9 cellular contexts compared by ENCODE assay signal in genomic region chr4:8191136-8191747, GRCh38. TPM values are rescaled to one million over a fixed set of nuclear protein-coding genes. Genes with fewer than 3 reads are reported as not detected.
A peak's percentile ranks its signal among the peaks of the same experiment; 100 is the strongest.
DNase-seq lines count a peak whose midpoint lies in the region; ATAC-seq, FAIRE-seq and TF ChIP-seq lines count a peak whose summit lies in the region.
"Had no signal": no experiment of that assay in that cellular context is flagged by ENCODE, and none has a peak within 500 bp of the region (broad histone marks: within the 10 kb centered on the region; RNA-seq: fewer than 3 reads in every experiment).

No MANE protein-coding gene starts in this region.

- TF ChIP-seq CTCF in H1 (IDR thresholded peaks at IDR 0.05; ENCODE audit: control extremely low read depth in 1 of 3, insufficient read depth in 1 of 3, low read depth in 1 of 3, low read length in 3 of 3) (no peak), prostate gland (IDR thresholded peaks at IDR 0.05) (no peak)

- 92% methylated on average over 23 of the region's 23 CpGs; no CpG with 5 or more reads in 1 of the 2 experiments for whole genome bisulfite sequencing in H1 (ENCODE audit: extremely low coverage in 1 of 2, insufficient coverage in 1 of 2, insufficient read length in 1 of 2, insufficient replicate concordance in 2 of 2, low coverage in 1 of 2, low lambda C conversion rate in 2 of 2, missing lambda C conversion rate in 1 of 2), 2 experiments
- WGBS in prostate gland = 74% methylated on average over 23 of the region's 23 CpGs

- H2AK5ac ChIP-seq in H1 (ENCODE audit: low read depth, low read length) = no peak overlapping the region

- H2BK120ac ChIP-seq in H1 (replicated peaks; ENCODE audit: low read depth, low read length) = no peak overlapping the region

- DNase-seq in NCI-H460 (ENCODE audit: extremely low read depth, low read depth) (peak; percentile 51), H1 (ENCODE audit: low read depth in 1 of 2, low spot score in 2 of 2) (no peak), prostate gland (ENCODE audit: low spot score) (no peak), NCI-H774 (lab: John Stamatoyannopoulos, UW) (no peak)
- no peak for DNase-seq in activated CD4-positive, CD25-positive, alpha-beta regulatory T cell treated with anti-CD3 and anti-CD28 coated beads, Interleukin-2, amount 50 U/mL, for 72 hours
- no peak for DNase-seq in effector memory CD4-positive, alpha-beta T cell

- H4K20me1 ChIP-seq in H1 (replicated peaks in 1 of 2; ENCODE audit: control insufficient read depth in 1 of 2, insufficient read depth in 2 of 2, low read length in 2 of 2) = no peaks in the 10 kb centered on the region

- TF ChIP-seq RAD21 in H1 (IDR thresholded peaks at IDR 0.05 in 1 of 2, conservative IDR thresholded peaks at IDR 0.05 in 1 of 2; ENCODE audit: low read depth in 2 of 2, low read length in 2 of 2) = no peak

- ATAC-seq in GM21447 (IDR thresholded peaks at IDR 0.05; ENCODE audit: unreplicated experiment) = peak; percentile 66

- POLR2A ChIA-PET in H1 (lab: Charles Lee; ENCODE audit: partially characterized antibody) = no interaction called here

- H2AFZ ChIP-seq in H1 (ENCODE audit: low read length) = no peak overlapping the region; the same call in 1 of the 2 replicates

- H3K4me1 ChIP-seq in H1 (replicated peaks in 1 of 4; ENCODE audit: control insufficient read depth in 3 of 4, insufficient read depth in 4 of 4, low read length in 3 of 4) (peaks cover 0 to 6% (median 3%) of the 10 kb centered on the region in 4 experiments; a peak in 3 of 7 replicates), muscle layer of duodenum (ENCODE audit: control insufficient read depth in 1 of 2, insufficient read depth in 2 of 2, low read length in 2 of 2) (peaks cover 0 to 5% of the 10 kb centered on the region in 2 donors), prostate gland (replicated peaks) (peaks cover 9% of the 10 kb centered on the region)
- H3K4me1 ChIP-seq in effector memory CD4-positive, alpha-beta T cell (ENCODE audit: control insufficient read depth, insufficient read depth, low read length, poor library complexity, severe bottlenecking) = no peaks in the 10 kb centered on the region

- H2BK20ac ChIP-seq in H1 (ENCODE audit: low read length) = no peak overlapping the region

- H3K9ac ChIP-seq in H1 (replicated peaks in 1 of 4; ENCODE audit: extremely low read depth in 1 of 4, low read depth in 3 of 4, low read length in 3 of 4) = no peak overlapping the region

- intact Hi-C loops in prostate gland (cut with DNase I) = no loop called here

- no peak overlapping the region for H2BK5ac ChIP-seq in H1 (ENCODE audit: low read depth, low read length)

- no peak overlapping the region for H3K56ac ChIP-seq in H1 (replicated peaks; ENCODE audit: insufficient read length, low read depth, low read length)

- no peak overlapping the region for H4K5ac ChIP-seq in H1 (ENCODE audit: insufficient read length, low read depth, low read length)

- no peak overlapping the region for H3K23ac ChIP-seq in H1 (ENCODE audit: insufficient read length)

- H3K79me2 ChIP-seq in H1 (ENCODE audit: control insufficient read depth in 1 of 2, insufficient read depth in 2 of 2, low read length in 2 of 2) = no peaks in the 10 kb centered on the region

- no peaks in the 10 kb centered on the region for H3K79me1 ChIP-seq in H1 (ENCODE audit: low read depth, low read length)

- H4K8ac ChIP-seq in H1 (ENCODE audit: extremely low read depth, insufficient read depth, low read length) = peak overlapping the region; percentile 76

- H3K4me3 ChIP-seq in H1 (ENCODE audit: extremely low read depth in 1 of 4, insufficient read depth in 2 of 4, low read depth in 3 of 4, low read length in 4 of 4) (no peak overlapping the region), muscle layer of duodenum (ENCODE audit: low read depth in 1 of 2, low read length in 2 of 2) (no peak overlapping the region), prostate gland (no peak overlapping the region)
- no peak overlapping the region for H3K4me3 ChIP-seq in effector memory CD4-positive, alpha-beta T cell (ENCODE audit: insufficient read depth, low read depth, low read length, poor library complexity, severe bottlenecking)

- no peak overlapping the region for H2BK12ac ChIP-seq in H1 (ENCODE audit: low read depth, low read length)

- no peaks in the 10 kb centered on the region for H3K9me3 ChIP-seq in H1 (ENCODE audit: insufficient read depth in 2 of 2, low read depth in 1 of 2, low read length in 1 of 2)
- no peaks in the 10 kb centered on the region for H3K9me3 ChIP-seq in muscle layer of duodenum (ENCODE audit: control insufficient read depth in 1 of 2, low read length in 2 of 2)
- no peaks in the 10 kb centered on the region for H3K9me3 ChIP-seq in effector memory CD4-positive, alpha-beta T cell (ENCODE audit: control insufficient read depth, low read length)
- H3K9me3 ChIP-seq in prostate gland = no peaks in the 10 kb centered on the region
- H3K9me3 ChIP-seq: neutrophil had no signal

- no peak overlapping the region for H3K4me2 ChIP-seq in H1 (ENCODE audit: insufficient read depth in 1 of 2, low read depth in 2 of 2, low read length in 2 of 2)

- TF ChIP-seq EP300 in H1 (IDR thresholded peaks at IDR 0.05; ENCODE audit: borderline replicate concordance in 1 of 2, low read depth in 2 of 2, low read length in 2 of 2) = no peak

- H3K23me2 ChIP-seq in H1 (ENCODE audit: low read depth, low read length) = no peaks in the 10 kb centered on the region

- no peak overlapping the region for H3K18ac ChIP-seq in H1 (ENCODE audit: extremely low read depth, low read length)

- no peak overlapping the region for H3K27ac ChIP-seq in H1 (ENCODE audit: low read depth, low read length)
- H3K27ac ChIP-seq in muscle layer of duodenum (ENCODE audit: low read length) = peak overlapping the region; percentile 63
- no peak overlapping the region for H3K27ac ChIP-seq in effector memory CD4-positive, alpha-beta T cell (ENCODE audit: insufficient read depth, low read length, poor library complexity, severe bottlenecking)
- peak overlapping the region in 1 of 2 donors; percentile 17 for H3K27ac ChIP-seq in prostate gland
- H3K27ac ChIP-seq: neutrophil had no signal

- CTCF ChIA-PET in H1 (lab: Charles Lee; ENCODE audit: partially characterized antibody) = interaction anchor here (0.8 to 2.9 kb wide), 9 partner anchors 8 to 220 kb away, joined by 3 to 13 read pairs (median 4); partner anchors contain the start of gene SH3TC1

- no peak overlapping the region for H3K14ac ChIP-seq in H1 (ENCODE audit: insufficient read length)

- FAIRE-seq in H1 (lab: Jason Lieb, UNC) = no peak

- H2BK15ac ChIP-seq in H1 (ENCODE audit: low read length) = no peak overlapping the region

- TF ChIP-seq POLR2A in H1 (IDR thresholded peaks at IDR 0.05; ENCODE audit: control extremely low read depth in 1 of 2, low read depth in 2 of 2, low read length in 2 of 2) = no peak
- no peak for TF ChIP-seq POLR2A in prostate gland (IDR thresholded peaks at IDR 0.05)

- no peak overlapping the region for H4K91ac ChIP-seq in H1 (replicated peaks; ENCODE audit: insufficient read length, low read length)

- H3K4ac ChIP-seq in H1 (replicated peaks; ENCODE audit: insufficient read length, low read depth, low read length) = no peak overlapping the region

- no peaks in the 10 kb centered on the region for H3K27me3 ChIP-seq in H1 (replicated peaks in 1 of 4; ENCODE audit: control insufficient read depth in 3 of 4, extremely low read depth in 1 of 4, insufficient read depth in 3 of 4, low read length in 3 of 4)
- H3K27me3 ChIP-seq in muscle layer of duodenum (ENCODE audit: low read depth, low read length) = no peaks in the 10 kb centered on the region
- no peaks in the 10 kb centered on the region for H3K27me3 ChIP-seq in effector memory CD4-positive, alpha-beta T cell (replicated peaks; ENCODE audit: control insufficient read depth, insufficient read depth, low read length, poor library complexity, severe bottlenecking)
- H3K27me3 ChIP-seq in prostate gland (replicated peaks; ENCODE audit: insufficient read depth) = no peaks in the 10 kb centered on the region

- H3K36me3 ChIP-seq in H1 (ENCODE audit: control insufficient read depth in 2 of 4, insufficient read depth in 4 of 4, low read length in 3 of 4) (no peaks in the 10 kb centered on the region), muscle layer of duodenum (ENCODE audit: control insufficient read depth in 1 of 2, insufficient read depth in 2 of 2, low read length in 2 of 2) (no peaks in the 10 kb centered on the region), prostate gland (no peaks in the 10 kb centered on the region)
- no peaks in the 10 kb centered on the region for H3K36me3 ChIP-seq in effector memory CD4-positive, alpha-beta T cell (ENCODE audit: control insufficient read depth, insufficient read depth, low read length)
- H3K36me3 ChIP-seq: neutrophil had no signal

TF ChIP-seq in H1, 55 proteins besides CTCF, POLR2A, EP300 and RAD21:
- TF ChIP-seq JUND (IDR thresholded peaks at IDR 0.05; ENCODE audit: low read length) (0 out of 2 replicates have a peak, but pooled peaks have one; percentile 16), SRF (IDR thresholded peaks at IDR 0.05; ENCODE audit: low read depth, low read length) (no peak)

RNA-seq across cellular contexts. Expression of gene SH3TC1, which starts 7.8 kb away (rescaled TPM):
- total RNA-seq in NCI-H460 (2014; rRNA removed; shearing (Covaris generic)) = 2.9 and 8.9 TPM in 2 replicates
- 2.5 and 9.7 TPM in 2 replicates for polyA plus RNA-seq in NCI-H460 (2014; cell fraction: nucleus; rRNA removed)
- total RNA-seq in H1 (2021; fragmentation: NEBNext Ultra II Directional; extraction: Animal tissue kit (Norgen Biotek cat#: 25700)) = 0.29 TPM in 1 of 2 replicates, not detected in the other
- 0.13 and 0.15 TPM in 2 replicates for polyA plus RNA-seq in H1 (2011; rRNA removed)
- polyA plus RNA-seq in H1 (2011; cell fraction: cytosol; rRNA removed) = 0.14 TPM
- 0.29 TPM for polyA plus RNA-seq in H1 (2011; cell fraction: nucleus; rRNA removed)
- polyA plus RNA-seq in H1 (2012, experiment 1 of 2) = 0.08 to 0.36 TPM (median 0.14 TPM) in 4 replicates
- polyA plus RNA-seq in H1 (2012, experiment 2 of 2) = 0.22 TPM
- 0.16 TPM for polyA plus RNA-seq in H1 (2013, experiment 1 of 2)
- polyA plus RNA-seq in H1 (2013, experiment 2 of 2) = 0.07 TPM
- 0.13 and 0.71 TPM in 2 replicates for polyA minus RNA-seq in H1 (2011; rRNA and poly(A)+ RNA removed)
- polyA minus RNA-seq in H1 (2011; cell fraction: cytosol; rRNA and poly(A)+ RNA removed) = not detected
- polyA minus RNA-seq in H1 (2011; cell fraction: nucleus; rRNA and poly(A)+ RNA removed) = 0.30 TPM
- 10 to 100 TPM; 22.4 to 37.5 TPM for total RNA-seq in prostate gland

RNA-seq across cellular contexts. Expression of gene ABLIM2, which starts 32.6 kb away (rescaled TPM):
- 2.3 and 3.6 TPM in 2 replicates for total RNA-seq in NCI-H460 (2014; rRNA removed; shearing (Covaris generic))
- 1.2 and 1.3 TPM in 2 replicates for polyA plus RNA-seq in NCI-H460 (2014; cell fraction: nucleus; rRNA removed)
- total RNA-seq in H1 (2021; fragmentation: NEBNext Ultra II Directional; extraction: Animal tissue kit (Norgen Biotek cat#: 25700)) = 2.8 and 3.0 TPM in 2 replicates
- 3.0 TPM in 2 replicates for polyA plus RNA-seq in H1 (2011; rRNA removed)
- polyA plus RNA-seq in H1 (2011; cell fraction: cytosol; rRNA removed) = 3.6 TPM
- polyA plus RNA-seq in H1 (2011; cell fraction: nucleus; rRNA removed) = 5.9 TPM
- polyA plus RNA-seq in H1 (2012, experiment 1 of 2) = 2.9 to 4.0 TPM (median 3.3 TPM) in 4 replicates
- polyA plus RNA-seq in H1 (2012, experiment 2 of 2) = 2.2 TPM
- polyA plus RNA-seq in H1 (2013, experiment 1 of 2) = 0.95 TPM
- polyA plus RNA-seq in H1 (2013, experiment 2 of 2) = 1.2 TPM
- polyA minus RNA-seq in H1 (2011; rRNA and poly(A)+ RNA removed) = 2.7 and 4.9 TPM in 2 replicates
- polyA minus RNA-seq in H1 (2011; cell fraction: cytosol; rRNA and poly(A)+ RNA removed) = 1.2 TPM
- polyA minus RNA-seq in H1 (2011; cell fraction: nucleus; rRNA and poly(A)+ RNA removed) = 9.1 TPM
- 1 to 10 TPM; 2.6 to 7.3 TPM for total RNA-seq in prostate gland
